8 cellular contexts compared by ENCODE assay signal in the genomic region with DNA sequence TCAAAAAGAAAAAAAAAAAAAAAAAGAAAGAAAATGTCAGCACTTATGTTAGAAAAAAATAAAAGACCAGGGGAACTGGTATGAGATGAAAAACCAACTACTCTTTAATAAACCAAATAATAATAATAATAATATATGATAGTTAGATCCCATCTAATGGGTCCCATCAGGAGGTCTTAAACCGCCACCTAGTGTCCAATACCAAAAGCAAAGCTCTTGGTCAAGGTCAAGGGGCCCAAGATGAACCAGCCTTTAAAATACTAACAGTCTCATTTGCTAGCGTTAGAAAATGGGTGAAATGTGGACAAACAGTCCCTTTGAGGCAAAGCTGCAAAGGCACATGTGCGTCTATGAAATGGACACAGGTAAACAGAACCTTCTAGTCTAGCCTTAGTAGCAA. TPM values are rescaled to one million over a fixed set of nuclear protein-coding genes. Genes with fewer than 3 reads are reported as not detected.
A peak's percentile ranks its signal among the peaks of the same experiment; 100 is the strongest.
DNase-seq lines count a peak whose midpoint lies in the region; ATAC-seq, FAIRE-seq and TF ChIP-seq lines count a peak whose summit lies in the region.

No MANE protein-coding gene starts in this region.

- TF ChIP-seq CTCF in natural killer cell (IDR thresholded peaks at IDR 0.05) (peak; percentile 15), SK-N-SH (IDR thresholded peaks at IDR 0.05) (peak; percentile 61), pancreas (IDR thresholded peaks at IDR 0.05) (no peak)

- no peak for DNase-seq in natural killer cell
- no peak for DNase-seq in natural killer cell treated with Interleukin-12 subunit alpha and Interleukin-12 subunit beta and Interleukin-15 and Interleukin-18, amount 100 ng/mL, for 72 hours (ENCODE audit: low spot score)
- peak; percentile 37 for DNase-seq in SK-N-SH
- DNase-seq in fibroblast of the conjunctiva (ENCODE audit: low read depth), result peak; percentile 43
- DNase-seq in inferior parietal cortex (ENCODE audit: extremely low spot score), result no peak
- no peak for DNase-seq in NCI-H1436 (lab: John Stamatoyannopoulos, UW)
- DNase-seq in pancreas, result no peak

- no peaks in the 10 kb centered on the region for H3K9me2 ChIP-seq in SK-N-SH

- ATAC-seq in natural killer cell, result no peak
- ATAC-seq in natural killer cell treated with Interleukin-12 subunit alpha and Interleukin-12 subunit beta and Interleukin-15 and Interleukin-18, amount 100 ng/mL, for 72 hours, result no peak
- no peak for ATAC-seq in GM21717 (IDR thresholded peaks at IDR 0.05; ENCODE audit: unreplicated experiment)
- ATAC-seq in pancreas, result no peak

- no peaks in the 10 kb centered on the region for H4K20me1 ChIP-seq in SK-N-SH (ENCODE audit: insufficient read depth)

- CTCF ChIA-PET in SK-N-SH (lab: Yijun Ruan, JAX), result interaction anchor here (0.5 to 2.9 kb wide), 19 partner anchors 12 to 335 kb away, joined by 3 to 13 read pairs (median 4); a partner anchor contains a TSS

- H3K4me2 ChIP-seq in SK-N-SH, result no peak overlapping the region

- no peak overlapping the region for H3K9ac ChIP-seq in SK-N-SH

- peaks cover 10% of the 10 kb centered on the region for H3K36me3 Mint-ChIP-seq in natural killer cell
- H3K36me3 Mint-ChIP-seq in natural killer cell treated with Interleukin-12 subunit alpha and Interleukin-12 subunit beta and Interleukin-15 and Interleukin-18, amount 100 ng/mL, for 72 hours, result peaks cover 16% of the 10 kb centered on the region

- H3K27ac ChIP-seq in SK-N-SH (ENCODE audit: low read depth in 2 of 2, low read length in 1 of 2) (no peak overlapping the region), pancreas (no peak overlapping the region)

- H2AFZ ChIP-seq in SK-N-SH (ENCODE audit: low read depth), result no peak overlapping the region

- no peaks in the 10 kb centered on the region for H3F3A ChIP-seq in SK-N-SH (replicated peaks; ENCODE audit: insufficient read depth)

- H3K27me3 ChIP-seq in SK-N-SH (ENCODE audit: insufficient read depth) (no peaks in the 10 kb centered on the region), pancreas (no peaks in the 10 kb centered on the region)

- FAIRE-seq in pancreas (lab: Jason Lieb, UNC), result no peak

- no peaks in the 10 kb centered on the region for H3K4me1 ChIP-seq in SK-N-SH (ENCODE audit: control insufficient read depth in 1 of 2, insufficient read depth in 2 of 2, low read depth in 1 of 2, low read length in 1 of 2)
- no peaks in the 10 kb centered on the region for H3K4me1 ChIP-seq in pancreas

- H3K9me3 ChIP-seq in SK-N-SH (no peaks in the 10 kb centered on the region), pancreas (no peaks in the 10 kb centered on the region)

- H3K36me3 ChIP-seq in SK-N-SH (replicated peaks in 1 of 2; ENCODE audit: control insufficient read depth in 1 of 2, insufficient read depth in 2 of 2, low read length in 1 of 2) (peaks cover 35 to 50% of the 10 kb centered on the region in 2 experiments), pancreas (peaks cover 2 to 58% (median 7%) of the 10 kb centered on the region in 3 donors)

- peaks cover 17% of the 10 kb centered on the region; the same call in 1 of the 2 replicates for H3K79me2 ChIP-seq in SK-N-SH (ENCODE audit: insufficient read depth)

- 81% methylated on average over 3 of the region's 3 CpGs for WGBS in SK-N-SH (ENCODE audit: low lambda C conversion rate)
- WGBS in pancreas, 2 donors, result 82 to 86% methylated on average over 3 of the region's 3 CpGs

- no peaks in the 10 kb centered on the region for H3K9me3 Mint-ChIP-seq in natural killer cell
- no peaks in the 10 kb centered on the region for H3K9me3 Mint-ChIP-seq in natural killer cell treated with Interleukin-12 subunit alpha and Interleukin-12 subunit beta and Interleukin-15 and Interleukin-18, amount 100 ng/mL, for 72 hours

- no peak overlapping the region for H3K4me3 Mint-ChIP-seq in natural killer cell
- H3K4me3 Mint-ChIP-seq in natural killer cell treated with Interleukin-12 subunit alpha and Interleukin-12 subunit beta and Interleukin-15 and Interleukin-18, amount 100 ng/mL, for 72 hours, result no peak overlapping the region

- H3K27me3 Mint-ChIP-seq in natural killer cell (ENCODE audit: low read depth in 2 of 2), result no peaks in the 10 kb centered on the region
- no peaks in the 10 kb centered on the region for H3K27me3 Mint-ChIP-seq in natural killer cell treated with Interleukin-12 subunit alpha and Interleukin-12 subunit beta and Interleukin-15 and Interleukin-18, amount 100 ng/mL, for 72 hours

- H3K4me3 ChIP-seq in SK-N-SH (ENCODE audit: low read depth in 2 of 2, low read length in 1 of 2), result no peak overlapping the region
- no peak overlapping the region for H3K4me3 ChIP-seq in pancreas

- intact Hi-C loops in natural killer cell (cut with micrococcal nuclease), result no loop called here
- intact Hi-C loops in pancreas (cut with DNase I), result no loop called here

- H3K4me1 Mint-ChIP-seq in natural killer cell, result peaks cover 0 to 5% of the 10 kb centered on the region in 2 donors
- H3K4me1 Mint-ChIP-seq in natural killer cell treated with Interleukin-12 subunit alpha and Interleukin-12 subunit beta and Interleukin-15 and Interleukin-18, amount 100 ng/mL, for 72 hours (ENCODE audit: low read depth in 2 of 2), result peaks cover 0 to 5% of the 10 kb centered on the region in 2 donors

- no peak overlapping the region for H3K27ac Mint-ChIP-seq in natural killer cell
- H3K27ac Mint-ChIP-seq in natural killer cell treated with Interleukin-12 subunit alpha and Interleukin-12 subunit beta and Interleukin-15 and Interleukin-18, amount 100 ng/mL, for 72 hours, result no peak overlapping the region

- TF ChIP-seq EP300 in SK-N-SH (IDR thresholded peaks at IDR 0.05; ENCODE audit: borderline replicate concordance in 1 of 2, low read depth in 1 of 2, low read length in 1 of 2), result no peak

- TF ChIP-seq RAD21 in SK-N-SH (IDR thresholded peaks at IDR 0.05; ENCODE audit: low read length), result peak; percentile 68

- POLR2A ChIA-PET in SK-N-SH (lab: Yijun Ruan, JAX), result interaction anchor here (0.6 kb wide), 1 partner anchor 140 kb away, joined by 3 read pairs; no protein-coding TSS in a partner anchor

TF ChIP-seq in SK-N-SH, 30 proteins besides CTCF, POLR2A, EP300 and RAD21 (continues in another document):
- TF ChIP-seq MEF2A (IDR thresholded peaks at IDR 0.05; ENCODE audit: borderline replicate concordance, low read depth) (no peak), NRF1 (IDR thresholded peaks at IDR 0.05; ENCODE audit: low read depth, low read length) (no peak), POLR2AphosphoS5 (IDR thresholded peaks at IDR 0.05; ENCODE audit: low read depth, low read length) (no peak), ELF1 (IDR thresholded peaks at IDR 0.05) (no peak), EZH2phosphoT487 (IDR thresholded peaks at IDR 0.05; ENCODE audit: borderline replicate concordance, low read depth) (no peak), MXI1 (IDR thresholded peaks at IDR 0.05; ENCODE audit: low read depth, low read length) (no peak), JUND (IDR thresholded peaks at IDR 0.05) (no peak), SIN3A (IDR thresholded peaks at IDR 0.05; ENCODE audit: borderline replicate concordance, low read depth, low read length) (no peak), GATA2 (CRISPR knock-in tag; IDR thresholded peaks at IDR 0.05) (no peak), RXRA (IDR thresholded peaks at IDR 0.05; ENCODE audit: borderline replicate concordance, low read depth) (no peak)
- TF ChIP-seq, protein P1, sequence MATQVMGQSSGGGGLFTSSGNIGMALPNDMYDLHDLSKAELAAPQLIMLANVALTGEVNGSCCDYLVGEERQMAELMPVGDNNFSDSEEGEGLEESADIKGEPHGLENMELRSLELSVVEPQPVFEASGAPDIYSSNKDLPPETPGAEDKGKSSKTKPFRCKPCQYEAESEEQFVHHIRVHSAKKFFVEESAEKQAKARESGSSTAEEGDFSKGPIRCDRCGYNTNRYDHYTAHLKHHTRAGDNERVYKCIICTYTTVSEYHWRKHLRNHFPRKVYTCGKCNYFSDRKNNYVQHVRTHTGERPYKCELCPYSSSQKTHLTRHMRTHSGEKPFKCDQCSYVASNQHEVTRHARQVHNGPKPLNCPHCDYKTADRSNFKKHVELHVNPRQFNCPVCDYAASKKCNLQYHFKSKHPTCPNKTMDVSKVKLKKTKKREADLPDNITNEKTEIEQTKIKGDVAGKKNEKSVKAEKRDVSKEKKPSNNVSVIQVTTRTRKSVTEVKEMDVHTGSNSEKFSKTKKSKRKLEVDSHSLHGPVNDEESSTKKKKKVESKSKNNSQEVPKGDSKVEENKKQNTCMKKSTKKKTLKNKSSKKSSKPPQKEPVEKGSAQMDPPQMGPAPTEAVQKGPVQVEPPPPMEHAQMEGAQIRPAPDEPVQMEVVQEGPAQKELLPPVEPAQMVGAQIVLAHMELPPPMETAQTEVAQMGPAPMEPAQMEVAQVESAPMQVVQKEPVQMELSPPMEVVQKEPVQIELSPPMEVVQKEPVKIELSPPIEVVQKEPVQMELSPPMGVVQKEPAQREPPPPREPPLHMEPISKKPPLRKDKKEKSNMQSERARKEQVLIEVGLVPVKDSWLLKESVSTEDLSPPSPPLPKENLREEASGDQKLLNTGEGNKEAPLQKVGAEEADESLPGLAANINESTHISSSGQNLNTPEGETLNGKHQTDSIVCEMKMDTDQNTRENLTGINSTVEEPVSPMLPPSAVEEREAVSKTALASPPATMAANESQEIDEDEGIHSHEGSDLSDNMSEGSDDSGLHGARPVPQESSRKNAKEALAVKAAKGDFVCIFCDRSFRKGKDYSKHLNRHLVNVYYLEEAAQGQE (IDR thresholded peaks at IDR 0.05; ENCODE audit: low read depth, low read length), result no peak

RNA-seq across cellular contexts. Expression of a gene that starts 12.3 kb away (rescaled TPM):
- total RNA-seq in natural killer cell, result 10 to 100 TPM; 24.6 to 28.8 (median 27.8) TPM
- 10 to 100 TPM; 20.6 to 22.3 TPM for total RNA-seq in natural killer cell treated with Interleukin-12 subunit alpha and Interleukin-12 subunit beta and Interleukin-15 and Interleukin-18, amount 100 ng/mL, for 72 hours
- 11.4 and 11.7 TPM in 2 replicates for polyA plus RNA-seq in SK-N-SH (2012; rRNA removed)
- 13.8 and 14.4 TPM in 2 replicates for polyA plus RNA-seq in SK-N-SH (2012; cell fraction: cytosol; rRNA removed)
- 10.4 and 12.4 TPM in 2 replicates for polyA plus RNA-seq in SK-N-SH (2012; cell fraction: nucleus; rRNA removed)
- 1 to 10 TPM; 5.9 to 9.8 (median 7.7) TPM for total RNA-seq in pancreas
- polyA plus RNA-seq in pancreas, result 1 to 10 TPM; 3.8 to 7.3 TPM

RNA-seq across cellular contexts. Expression of a gene that starts 12.3 kb away (rescaled TPM):
- 10 to 100 TPM; 19.0 to 29.0 (median 27.0) TPM for total RNA-seq in natural killer cell
- 10 to 100 TPM; 28.4 to 40.8 TPM for total RNA-seq in natural killer cell treated with Interleukin-12 subunit alpha and Interleukin-12 subunit beta and Interleukin-15 and Interleukin-18, amount 100 ng/mL, for 72 hours
- polyA plus RNA-seq in SK-N-SH (2012; rRNA removed), result 24.6 and 29.0 TPM in 2 replicates
- polyA plus RNA-seq in SK-N-SH (2012; cell fraction: cytosol; rRNA removed), result 9.5 and 13.2 TPM in 2 replicates
- 112 and 115 TPM in 2 replicates for polyA plus RNA-seq in SK-N-SH (2012; cell fraction: nucleus; rRNA removed)
- total RNA-seq in pancreas, result 10 to 100 TPM in 5 of 6 donors, 1 to 10 TPM in 1; 8.6 to 25.4 (median 14.9) TPM
- polyA plus RNA-seq in pancreas, result 10 to 100 TPM; 28.3 to 32.4 TPM

Comparison
In these comparisons a context has a peak if more than half of its experiments do, and no peak if none do; other contexts are left out.
1. DNase-seq: peak in SK-N-SH (single experiment) and fibroblast of the conjunctiva (single experiment); none in natural killer cell (single experiment), natural killer cell treated with Interleukin-12 subunit alpha and Interleukin-12 subunit beta and Interleukin-15 and Interleukin-18, amount 100 ng/mL, for 72 hours (single experiment), inferior parietal cortex (single experiment), NCI-H1436 (single experiment) and pancreas (0 of 6).
2. CTCF ChIP-seq: peak in natural killer cell (single experiment) and SK-N-SH (single experiment); none in pancreas (0 of 4).